In the genomic region with DNA sequence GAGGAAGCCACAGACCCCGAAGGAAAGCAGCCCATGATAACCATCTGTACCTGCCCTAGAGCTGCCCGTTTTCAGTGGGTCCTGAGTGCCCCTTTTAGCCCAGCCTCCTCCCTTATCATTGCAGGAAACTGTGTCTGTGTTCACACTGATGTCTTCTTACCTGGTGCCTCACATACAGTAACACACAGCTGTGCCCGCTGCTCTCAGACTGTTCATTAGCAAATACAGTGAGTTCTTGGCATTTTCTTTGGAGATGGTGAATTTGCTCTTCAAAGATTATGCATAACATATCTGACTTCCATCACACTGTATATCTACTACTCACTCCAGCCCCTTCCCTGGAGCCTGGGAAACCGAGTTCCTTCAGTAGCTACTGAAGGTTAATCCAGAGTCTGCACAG, we compare ENCODE assay signal across 8 cellular contexts.
DNase-seq lines count a peak whose midpoint lies in the region; ATAC-seq and TF ChIP-seq lines count a peak whose summit lies in the region.
"Not testable (repeated sequence)": the region's sequence is repeated elsewhere in the genome, so short reads cannot be mapped to it uniquely, and the experiment has no call there.

No MANE protein-coding gene starts in this region.

- H3K27ac ChIP-seq in BLaER1, right atrium auricular region: not testable (repeated sequence)
- peak overlapping the region; percentile 7; the same call in 1 of the 2 replicates for H3K27ac ChIP-seq in DND-41 (ENCODE audit: low read length)
- H3K27ac ChIP-seq in KOPT-K1 (ENCODE audit: low read depth, low read length, poor library complexity, severe bottlenecking) = peak overlapping the region; percentile 27
- H3K27ac ChIP-seq in OCI-LY1 (ENCODE audit: low read depth, low read length, poor library complexity, severe bottlenecking) = peak overlapping the region; percentile 30

- H3K27me3 Mint-ChIP-seq in activated CD4-positive, alpha-beta T cell treated with anti-CD3 and anti-CD28 coated beads, Interleukin-2, amount 10 ng/mL, durations not matched to agents 24 days and 14 days = peaks cover 40% of the 10 kb centered on the region

- peaks cover 63% of the 10 kb centered on the region for H3K4me1 ChIP-seq in BLaER1
- peaks cover 31% of the 10 kb centered on the region for H3K4me1 ChIP-seq in DND-41 (ENCODE audit: insufficient read depth, low read length)
- peaks cover 48% of the 10 kb centered on the region for H3K4me1 ChIP-seq in OCI-LY1 (ENCODE audit: insufficient read depth, low read length, severe bottlenecking)
- not testable (repeated sequence) for H3K4me1 ChIP-seq in right atrium auricular region

- H4K20me1 ChIP-seq in BLaER1; DND-41 (ENCODE audit: insufficient read depth, low read length); OCI-LY1 (ENCODE audit: insufficient read depth, low read length): not testable (repeated sequence)

- H3K9ac ChIP-seq in BLaER1; DND-41 (ENCODE audit: low read depth, low read length); OCI-LY1 (ENCODE audit: low read length): not testable (repeated sequence)

- H3K79me2 ChIP-seq in DND-41 (ENCODE audit: insufficient read depth, low read length) = peaks cover 15% of the 10 kb centered on the region
- H3K79me2 ChIP-seq in OCI-LY1 (ENCODE audit: insufficient read depth, low read length) = not testable (repeated sequence)

- DNase-seq in DND-41; omental fat pad (ENCODE audit: low spot score); stimulated activated effector memory CD8-positive, alpha-beta T cell treated with anti-CD3 and anti-CD28 coated beads, Interleukin-12 subunit alpha, Interleukin-12 subunit beta, amount 100 ng/mL, for 72 hours (ENCODE audit: low spot score in 2 of 2): not testable (repeated sequence)
- peak; percentile 54 for DNase-seq in activated CD4-positive, alpha-beta T cell treated with anti-CD3 and anti-CD28 coated beads, Interleukin-2, amount 10 ng/mL, durations not matched to agents 24 days and 14 days
- DNase-seq in right atrium auricular region (ENCODE audit: low spot score) = peak; percentile 57

- H3K4me3 ChIP-seq in BLaER1; DND-41 (ENCODE audit: low read depth in 1 of 2, low read length in 2 of 2); OCI-LY1 (ENCODE audit: low read depth, low read length, poor library complexity, severe bottlenecking); right atrium auricular region: not testable (repeated sequence)

- not testable (repeated sequence) for H2AFZ ChIP-seq in DND-41 (ENCODE audit: low read depth, low read length); OCI-LY1 (ENCODE audit: low read length)

- peak overlapping the region; percentile 63 for H3K4me2 ChIP-seq in BLaER1
- H3K4me2 ChIP-seq in DND-41 (ENCODE audit: insufficient read depth, low read length); OCI-LY1 (ENCODE audit: low read length): not testable (repeated sequence)

- not testable (repeated sequence) for H3K36me3 Mint-ChIP-seq in activated CD4-positive, alpha-beta T cell treated with anti-CD3 and anti-CD28 coated beads, Interleukin-2, amount 10 ng/mL, durations not matched to agents 24 days and 14 days (ENCODE audit: low read depth); stimulated activated effector memory CD8-positive, alpha-beta T cell treated with anti-CD3 and anti-CD28 coated beads, Interleukin-12 subunit alpha, Interleukin-12 subunit beta, amount 100 ng/mL, for 72 hours

- H3F3A ChIP-seq in OCI-LY1 (ENCODE audit: insufficient read depth, low read length) = not testable (repeated sequence)

- not testable (repeated sequence) for H3K9me2 ChIP-seq in OCI-LY1 (ENCODE audit: low read depth, low read length)

- not testable (repeated sequence) for H3K27ac Mint-ChIP-seq in activated CD4-positive, alpha-beta T cell treated with anti-CD3 and anti-CD28 coated beads, Interleukin-2, amount 10 ng/mL, durations not matched to agents 24 days and 14 days; stimulated activated effector memory CD8-positive, alpha-beta T cell treated with anti-CD3 and anti-CD28 coated beads, Interleukin-12 subunit alpha, Interleukin-12 subunit beta, amount 100 ng/mL, for 72 hours

- intact Hi-C loops in activated CD4-positive, alpha-beta T cell treated with anti-CD3 and anti-CD28 coated beads, Interleukin-2, amount 10 ng/mL, durations not matched to agents 24 days and 14 days (cut with micrococcal nuclease) = not testable (repeated sequence)

- H3K9me3 ChIP-seq in BLaER1; DND-41 (ENCODE audit: insufficient read depth, low read length, severe bottlenecking); KOPT-K1 (ENCODE audit: insufficient read depth, low read length, poor library complexity, severe bottlenecking); OCI-LY1 (ENCODE audit: low read length); right atrium auricular region: not testable (repeated sequence)

- not testable (repeated sequence) for H3K4me3 Mint-ChIP-seq in activated CD4-positive, alpha-beta T cell treated with anti-CD3 and anti-CD28 coated beads, Interleukin-2, amount 10 ng/mL, durations not matched to agents 24 days and 14 days; stimulated activated effector memory CD8-positive, alpha-beta T cell treated with anti-CD3 and anti-CD28 coated beads, Interleukin-12 subunit alpha, Interleukin-12 subunit beta, amount 100 ng/mL, for 72 hours

- peak; percentile 15; the same call in 1 of the 3 replicates for ATAC-seq in DND-41 (ENCODE audit: insufficient read depth, low read depth)
- ATAC-seq in omental fat pad (ENCODE audit: low FRiP score) = peak; percentile 9
- peak; percentile 24 for ATAC-seq in stimulated activated effector memory CD8-positive, alpha-beta T cell treated with anti-CD3 and anti-CD28 coated beads, Interleukin-12 subunit alpha, Interleukin-12 subunit beta, amount 100 ng/mL, for 72 hours

- not testable (repeated sequence) for H3K4me1 Mint-ChIP-seq in activated CD4-positive, alpha-beta T cell treated with anti-CD3 and anti-CD28 coated beads, Interleukin-2, amount 10 ng/mL, durations not matched to agents 24 days and 14 days; stimulated activated effector memory CD8-positive, alpha-beta T cell treated with anti-CD3 and anti-CD28 coated beads, Interleukin-12 subunit alpha, Interleukin-12 subunit beta, amount 100 ng/mL, for 72 hours

- TF ChIP-seq CTCF in DND-41 (IDR thresholded peaks at IDR 0.05; ENCODE audit: borderline replicate concordance, extremely low read depth, low read length, poor library complexity, severe bottlenecking); OCI-LY1 (IDR thresholded peaks at IDR 0.05; ENCODE audit: low read length); right atrium auricular region (IDR thresholded peaks at IDR 0.05); omental fat pad (IDR thresholded peaks at IDR 0.05): not testable (repeated sequence)

- not testable (repeated sequence) for H3K27me3 ChIP-seq in BLaER1; DND-41 (ENCODE audit: insufficient read depth, low read length, poor library complexity); OCI-LY1 (ENCODE audit: insufficient read depth, low read length); right atrium auricular region

- not testable (repeated sequence) for H3K9me3 Mint-ChIP-seq in activated CD4-positive, alpha-beta T cell treated with anti-CD3 and anti-CD28 coated beads, Interleukin-2, amount 10 ng/mL, durations not matched to agents 24 days and 14 days; stimulated activated effector memory CD8-positive, alpha-beta T cell treated with anti-CD3 and anti-CD28 coated beads, Interleukin-12 subunit alpha, Interleukin-12 subunit beta, amount 100 ng/mL, for 72 hours

- H3K36me3 ChIP-seq in BLaER1 = peaks cover 16% of the 10 kb centered on the region; the same call in 1 of the 2 replicates
- peaks cover 29% of the 10 kb centered on the region for H3K36me3 ChIP-seq in DND-41 (ENCODE audit: insufficient read depth, low read length)
- H3K36me3 ChIP-seq in KOPT-K1 (ENCODE audit: insufficient read depth, low read length); right atrium auricular region: not testable (repeated sequence)
- H3K36me3 ChIP-seq in OCI-LY1 (ENCODE audit: insufficient read depth, low read length) = peaks cover 23% of the 10 kb centered on the region; the same call in 1 of the 2 replicates
